In the genomic region with DNA sequence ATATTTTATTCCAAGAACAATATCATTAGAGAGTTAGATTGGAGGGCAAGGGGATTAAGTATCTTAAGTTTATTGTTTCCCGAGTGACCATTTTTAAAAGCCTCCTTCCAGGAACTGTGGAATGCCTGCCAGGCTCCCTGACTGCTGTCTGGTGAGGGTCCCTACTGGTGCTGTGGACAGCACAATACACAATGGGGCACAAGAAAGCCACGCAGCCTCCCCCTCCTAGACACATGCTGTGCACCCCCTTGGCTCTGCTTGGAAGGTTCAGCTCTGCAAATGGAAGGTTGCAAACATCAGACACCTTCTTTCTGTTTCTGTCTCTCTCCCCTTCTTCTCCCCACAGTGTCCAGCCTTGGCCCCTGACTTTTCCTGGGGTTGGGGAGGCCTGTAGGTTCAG, we compare ENCODE assay signal across 14 cellular contexts.
DNase-seq lines count a peak whose midpoint lies in the region; TF ChIP-seq lines count a peak whose summit lies in the region.
"Had no signal": no experiment of that assay in that cellular context is flagged by ENCODE, and none has a peak within 500 bp of the region (broad histone marks: within the 10 kb centered on the region; RNA-seq: fewer than 3 reads in every experiment).

No MANE protein-coding gene starts in this region.

- H3K4me1 ChIP-seq in Loucy (ENCODE audit: insufficient read depth, low read length, poor library complexity, severe bottlenecking): no peaks in the 10 kb centered on the region

- H3K4me2 ChIP-seq in Loucy (ENCODE audit: low read depth, low read length, poor library complexity, severe bottlenecking): no peak overlapping the region

- H3K36me3 Mint-ChIP-seq in mesothelial cell of epicardium (peaks cover 5% of the 10 kb centered on the region), type B pancreatic cell (no peaks in the 10 kb centered on the region)
- H3K36me3 Mint-ChIP-seq: CD14-positive monocyte had no signal

- no peak overlapping the region for H3K9ac ChIP-seq in Loucy (ENCODE audit: low read depth, low read length, poor library complexity, severe bottlenecking)
- H3K9ac ChIP-seq: parathyroid adenoma had no signal

- H3K27me3 ChIP-seq in Loucy (ENCODE audit: insufficient read depth, low read length, poor library complexity, severe bottlenecking): no peaks in the 10 kb centered on the region

- H3K9me3 Mint-ChIP-seq in mesothelial cell of epicardium (peaks cover 3% of the 10 kb centered on the region), type B pancreatic cell (no peaks in the 10 kb centered on the region)
- H3K9me3 Mint-ChIP-seq: activated CD4-positive, alpha-beta T cell treated with anti-CD3 and anti-CD28 coated beads, Interleukin-2, amount 10 ng/mL, durations not matched to agents 24 days and 14 days; activated T-cell treated with anti-CD3 and anti-CD28 coated beads, Interleukin-2, amount 50 U/mL, for 24 hours had no signal

- H3F3A ChIP-seq in Loucy (ENCODE audit: low read depth): no peaks in the 10 kb centered on the region

- H3K4me3 ChIP-seq in Loucy (ENCODE audit: low read length, poor library complexity, severe bottlenecking): no peak overlapping the region
- peak overlapping the region; percentile 75 for H3K4me3 ChIP-seq in coronary artery

- no peaks in the 10 kb centered on the region for H3K79me2 ChIP-seq in Loucy (ENCODE audit: insufficient read depth, low read length)
- H3K79me2 ChIP-seq: parathyroid adenoma had no signal

- TF ChIP-seq CTCF in Loucy (conservative IDR thresholded peaks at IDR 0.05; ENCODE audit: low read length): no peak
- TF ChIP-seq CTCF in coronary artery (IDR thresholded peaks at IDR 0.05): no peak
- no peak for TF ChIP-seq CTCF in mesothelial cell of epicardium (IDR thresholded peaks at IDR 0.05; ENCODE audit: unreplicated experiment)
- no peak for TF ChIP-seq CTCF in type B pancreatic cell (conservative IDR thresholded peaks at IDR 0.05)

- H3K4me3 Mint-ChIP-seq in mesothelial cell of epicardium (peak overlapping the region; percentile 28), type B pancreatic cell (peak overlapping the region; percentile 43)
- H3K4me3 Mint-ChIP-seq: activated CD4-positive, alpha-beta T cell treated with anti-CD3 and anti-CD28 coated beads, Interleukin-2, amount 10 ng/mL, durations not matched to agents 24 days and 14 days; activated T-cell treated with anti-CD3 and anti-CD28 coated beads, Interleukin-2, amount 50 U/mL, for 24 hours; CD14-positive monocyte had no signal

- 0 out of 2 replicates have a peak overlapping the region, but pooled peaks have one; percentile 2 for H2AFZ ChIP-seq in Loucy (ENCODE audit: low read length)
- H2AFZ ChIP-seq: parathyroid adenoma had no signal

- H3K9me3 ChIP-seq in Loucy (ENCODE audit: insufficient read depth, low read depth, low read length): no peaks in the 10 kb centered on the region

- no peaks in the 10 kb centered on the region for H3K36me3 ChIP-seq in Loucy (ENCODE audit: insufficient read depth, low read length)

- DNase-seq in coronary artery (ENCODE audit: low spot score) (no peak), mesothelial cell of epicardium (ENCODE audit: low spot score in 2 of 2, unreplicated experiment in 2 of 2) (no peak), type B pancreatic cell (ENCODE audit: extremely low spot score, unreplicated experiment) (no peak), NCI-H2227 (lab: John Stamatoyannopoulos, UW; ENCODE audit: unreplicated experiment) (no peak), NCI-H526 treated with DMSO at 0.1 percent for 48 hours (lab: John Stamatoyannopoulos, UW) (no peak), NCI-H82 (lab: John Stamatoyannopoulos, UW) (no peak)
- DNase-seq: activated CD4-positive, alpha-beta T cell treated with anti-CD3 and anti-CD28 coated beads, Interleukin-2, amount 10 ng/mL, durations not matched to agents 24 days and 14 days; activated T-cell treated with anti-CD3 and anti-CD28 coated beads, Interleukin-2, amount 50 U/mL, for 24 hours; DMS79 treated with DMSO at 0.1 percent for 48 hours; hypothalamus; stimulated activated CD4-positive, alpha-beta T cell treated with anti-CD3 and anti-CD28 coated beads, Interleukin-15, amount 100 ng/mL, for 24 hours had no signal

- H4K20me1 ChIP-seq in Loucy (ENCODE audit: insufficient read depth, low read length, poor library complexity, severe bottlenecking): no peaks in the 10 kb centered on the region

- peak overlapping the region; percentile 85 for H3K27ac ChIP-seq in coronary artery
- H3K27ac ChIP-seq: parathyroid adenoma had no signal

- H3K4me1 Mint-ChIP-seq in mesothelial cell of epicardium (peaks cover 82% of the 10 kb centered on the region), type B pancreatic cell (ENCODE audit: unreplicated experiment) (peaks cover 53% of the 10 kb centered on the region)

- H3K27me3 Mint-ChIP-seq in mesothelial cell of epicardium (ENCODE audit: low read depth) (no peaks in the 10 kb centered on the region), type B pancreatic cell (no peaks in the 10 kb centered on the region)

- no peaks in the 10 kb centered on the region for H3K9me2 ChIP-seq in Loucy (replicated peaks; ENCODE audit: low read depth, low read length)

- H3K27ac Mint-ChIP-seq in mesothelial cell of epicardium (peak overlapping the region; percentile 98), type B pancreatic cell (peak overlapping the region; percentile 70)
- H3K27ac Mint-ChIP-seq: activated CD4-positive, alpha-beta T cell treated with anti-CD3 and anti-CD28 coated beads, Interleukin-2, amount 10 ng/mL, durations not matched to agents 24 days and 14 days; activated T-cell treated with anti-CD3 and anti-CD28 coated beads, Interleukin-2, amount 50 U/mL, for 24 hours had no signal
